Comparison of ENCODE assay signal across 1 cellular context in genomic region chr12:92155733-92156132, GRCh38.
TF ChIP-seq lines count a peak whose summit lies in the region.

No MANE protein-coding gene starts in this region.

TF ChIP-seq in K562, 482 proteins besides CTCF, POLR2A, EP300 and RAD21:
- TF ChIP-seq PTRF (tag; IDR thresholded peaks at IDR 0.05) (no peak), CEBPG (CRISPR knock-in tag; IDR thresholded peaks at IDR 0.05) (no peak), CEBPG (tag; conservative IDR thresholded peaks at IDR 0.05 in 1 of 2, IDR thresholded peaks at IDR 0.05 in 1 of 2) (peak in 1 of 2 experiments; percentile 79; a peak in 2 of 4 replicates), EP400 (IDR thresholded peaks at IDR 0.05) (no peak), CEBPB (tag; IDR thresholded peaks at IDR 0.05) (0 out of 2 replicates have a peak, but pooled peaks have one; percentile 12), EHMT2 (IDR thresholded peaks at IDR 0.05) (no peak), ZBTB33 (CRISPR knock-in tag; IDR thresholded peaks at IDR 0.05) (no peak)
- TF ChIP-seq, protein P1, sequence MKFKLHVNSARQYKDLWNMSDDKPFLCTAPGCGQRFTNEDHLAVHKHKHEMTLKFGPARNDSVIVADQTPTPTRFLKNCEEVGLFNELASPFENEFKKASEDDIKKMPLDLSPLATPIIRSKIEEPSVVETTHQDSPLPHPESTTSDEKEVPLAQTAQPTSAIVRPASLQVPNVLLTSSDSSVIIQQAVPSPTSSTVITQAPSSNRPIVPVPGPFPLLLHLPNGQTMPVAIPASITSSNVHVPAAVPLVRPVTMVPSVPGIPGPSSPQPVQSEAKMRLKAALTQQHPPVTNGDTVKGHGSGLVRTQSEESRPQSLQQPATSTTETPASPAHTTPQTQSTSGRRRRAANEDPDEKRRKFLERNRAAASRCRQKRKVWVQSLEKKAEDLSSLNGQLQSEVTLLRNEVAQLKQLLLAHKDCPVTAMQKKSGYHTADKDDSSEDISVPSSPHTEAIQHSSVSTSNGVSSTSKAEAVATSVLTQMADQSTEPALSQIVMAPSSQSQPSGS (CRISPR knock-in tag; IDR thresholded peaks at IDR 0.05) = no peak
